ENCODE assay signal across 12 cellular contexts in the genomic region with DNA sequence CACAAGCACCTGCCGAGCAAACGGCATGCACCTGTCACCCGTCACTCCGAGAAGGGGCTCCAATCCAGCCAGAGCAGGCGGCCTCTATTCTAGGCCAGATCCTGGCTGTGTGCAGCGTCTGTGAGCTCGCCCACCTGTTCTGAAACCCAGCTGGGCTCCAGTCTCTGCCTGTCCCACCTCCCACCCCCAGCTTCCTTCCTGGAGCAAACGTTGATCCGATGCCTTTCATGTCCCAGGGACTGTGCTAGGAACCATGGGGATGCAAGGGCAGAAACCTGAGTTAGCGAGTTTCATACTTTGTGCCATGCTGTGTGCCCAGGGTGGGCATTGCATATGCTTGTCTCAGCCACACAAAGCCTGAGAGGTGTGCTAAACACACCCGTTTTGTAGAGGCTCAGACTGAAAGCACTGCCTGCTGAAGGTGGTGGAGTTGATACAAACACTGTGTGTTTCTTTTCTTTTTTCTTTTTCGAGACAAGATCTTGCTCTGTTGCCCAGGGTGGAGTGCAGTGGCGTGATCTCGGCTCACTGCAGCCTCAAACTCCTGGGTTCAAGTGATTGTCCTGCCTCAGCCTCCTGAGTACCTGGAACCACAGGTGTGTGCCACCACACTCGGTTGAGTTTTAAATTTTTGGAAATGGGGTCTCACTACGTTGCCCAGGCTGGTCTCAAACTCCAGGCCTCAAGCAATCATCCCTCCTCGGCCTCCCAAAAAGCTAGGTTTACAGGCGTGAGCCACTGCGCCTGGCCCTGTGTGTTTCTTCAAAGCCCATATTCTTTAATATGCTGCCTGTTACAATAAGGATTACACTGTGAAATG.
DNase-seq lines count a peak whose midpoint lies in the region; ATAC-seq and TF ChIP-seq lines count a peak whose summit lies in the region.
"Had no signal": no experiment of that assay in that cellular context is flagged by ENCODE, and none has a peak within 500 bp of the region (broad histone marks: within the 10 kb centered on the region; RNA-seq: fewer than 3 reads in every experiment).

No MANE protein-coding gene starts in this region.

- no peaks in the 10 kb centered on the region for H4K20me1 ChIP-seq in GM23338 (replicated peaks; ENCODE audit: insufficient read depth)

- H3K36me3 Mint-ChIP-seq in memory B cell (no peaks in the 10 kb centered on the region), glutamatergic neuron (ENCODE audit: unreplicated experiment) (no peaks in the 10 kb centered on the region), GM23338 (ENCODE audit: low read depth) (no peaks in the 10 kb centered on the region)

- H3K4me1 Mint-ChIP-seq in memory B cell (peaks cover 26% of the 10 kb centered on the region), glutamatergic neuron (ENCODE audit: low read depth, unreplicated experiment) (peaks cover 7% of the 10 kb centered on the region), GM23338 (peaks cover 28% of the 10 kb centered on the region)

- no peaks in the 10 kb centered on the region for H3K9me2 ChIP-seq in GM23338 (ENCODE audit: insufficient read depth)

- ATAC-seq in memory B cell (ENCODE audit: low read depth) (peak; percentile 23), aorta (ENCODE audit: low FRiP score) (no peak), GM23338 (no peak)

- DNase-seq in DMS53 (lab: John Stamatoyannopoulos, UW) (peak; percentile 99), GM19238 (ENCODE audit: insufficient read length, low spot score) (peak; percentile 17), NCI-H345 (lab: John Stamatoyannopoulos, UW) (peak; percentile 61), memory B cell (ENCODE audit: low spot score in 2 of 2) (no peak), aorta (no peak), glutamatergic neuron (no peak), GM23338 (ENCODE audit: low spot score) (no peak), DMS114 treated with DMSO at 0.1 percent for 48 hours (lab: John Stamatoyannopoulos, UW; ENCODE audit: unreplicated experiment) (no peak)
- DNase-seq: H7, NCI-H1930 had no signal

- peaks cover 0 to 4% of the 10 kb centered on the region in 2 donors for H3K4me1 ChIP-seq in aorta (ENCODE audit: control insufficient read depth in 1 of 2, insufficient read depth in 2 of 2, low read length in 2 of 2)
- H3K4me1 ChIP-seq in GM23338 (ENCODE audit: insufficient read depth) = peaks cover 15% of the 10 kb centered on the region

- no peaks in the 10 kb centered on the region for H3K9me3 ChIP-seq in aorta (ENCODE audit: control insufficient read depth, low read length)
- H3K9me3 ChIP-seq: thoracic aorta had no signal

- WGBS in aorta, 2 donors = 88 to 89% methylated on average over 19 of the region's 19 CpGs

- no peaks in the 10 kb centered on the region for H3K36me3 ChIP-seq in aorta (ENCODE audit: control insufficient read depth in 1 of 2, insufficient read depth in 2 of 2, low read length in 1 of 2)
- H3K36me3 ChIP-seq in GM23338 (ENCODE audit: insufficient read depth) = no peaks in the 10 kb centered on the region
- H3K36me3 ChIP-seq: thoracic aorta had no signal

- no peak overlapping the region for H3K4me3 ChIP-seq in aorta (ENCODE audit: low read length in 2 of 2)
- no peak overlapping the region for H3K4me3 ChIP-seq in GM23338
- H3K4me3 ChIP-seq: coronary artery, thoracic aorta had no signal

- H2AFZ ChIP-seq in GM23338 = no peak overlapping the region

- intact Hi-C loops in aorta (cut with DNase I) = no loop called here

- TF ChIP-seq CTCF in glutamatergic neuron (IDR thresholded peaks at IDR 0.05; ENCODE audit: partially characterized antibody, unreplicated experiment) (no peak), GM23338 (conservative IDR thresholded peaks at IDR 0.05; ENCODE audit: low read depth in 2 of 2) (no peak)

- H3K4me2 ChIP-seq in GM23338 = no peak overlapping the region

- H3K27ac ChIP-seq in aorta (ENCODE audit: low read depth in 1 of 2, low read length in 2 of 2) (no peak overlapping the region), GM23338 (ENCODE audit: low read depth) (no peak overlapping the region)
- H3K27ac ChIP-seq: coronary artery, thoracic aorta had no signal

- no peak overlapping the region for H3K4me3 Mint-ChIP-seq in memory B cell
- H3K4me3 Mint-ChIP-seq in glutamatergic neuron (ENCODE audit: unreplicated experiment) = no peak overlapping the region
- no peak overlapping the region for H3K4me3 Mint-ChIP-seq in GM23338

- no peaks in the 10 kb centered on the region for H3K79me2 ChIP-seq in GM23338 (replicated peaks; ENCODE audit: insufficient read depth)

- no peaks in the 10 kb centered on the region for H3K27me3 ChIP-seq in aorta (ENCODE audit: control insufficient read depth in 1 of 2, insufficient read depth in 2 of 2, low read length in 1 of 2)
- no peaks in the 10 kb centered on the region for H3K27me3 ChIP-seq in GM23338 (ENCODE audit: insufficient read depth)

- H3K27me3 Mint-ChIP-seq in memory B cell = no peaks in the 10 kb centered on the region
- peaks cover 2% of the 10 kb centered on the region for H3K27me3 Mint-ChIP-seq in glutamatergic neuron (ENCODE audit: unreplicated experiment)
- peaks cover 10% of the 10 kb centered on the region for H3K27me3 Mint-ChIP-seq in GM23338 (ENCODE audit: insufficient read depth, low read depth, poor library complexity)

- no peak overlapping the region for H3K27ac Mint-ChIP-seq in memory B cell
- H3K27ac Mint-ChIP-seq in glutamatergic neuron (ENCODE audit: unreplicated experiment) = no peak overlapping the region
- H3K27ac Mint-ChIP-seq in GM23338 = no peak overlapping the region

- H3K9me3 Mint-ChIP-seq in memory B cell (no peaks in the 10 kb centered on the region), glutamatergic neuron (ENCODE audit: unreplicated experiment) (peaks cover 4% of the 10 kb centered on the region), GM23338 (no peaks in the 10 kb centered on the region)

- H3F3A ChIP-seq in GM23338 (replicated peaks; ENCODE audit: low read depth) = no peaks in the 10 kb centered on the region

TF ChIP-seq in GM23338, 12 proteins besides CTCF, POLR2A, EP300 and RAD21 (continues in another document):
- TF ChIP-seq JUNB (IDR thresholded peaks at IDR 0.05; ENCODE audit: unreplicated experiment) (no peak), POLR2AphosphoS5 (IDR thresholded peaks at IDR 0.05; ENCODE audit: low read depth) (no peak), ETS1 (IDR thresholded peaks at IDR 0.05) (no peak), EZH2 (IDR thresholded peaks at IDR 0.05; ENCODE audit: low read depth, unreplicated experiment) (no peak)

Comparison
In these comparisons a context has a peak if more than half of its experiments do, and no peak if none do; other contexts are left out.
1. DNase-seq: peak in DMS53 (single experiment), GM19238 (single experiment) and NCI-H345 (single experiment); none in memory B cell (0 of 2), aorta (0 of 2), glutamatergic neuron (single experiment), GM23338 (single experiment) and DMS114 treated with DMSO at 0.1 percent for 48 hours (single experiment).